In the genomic region with DNA sequence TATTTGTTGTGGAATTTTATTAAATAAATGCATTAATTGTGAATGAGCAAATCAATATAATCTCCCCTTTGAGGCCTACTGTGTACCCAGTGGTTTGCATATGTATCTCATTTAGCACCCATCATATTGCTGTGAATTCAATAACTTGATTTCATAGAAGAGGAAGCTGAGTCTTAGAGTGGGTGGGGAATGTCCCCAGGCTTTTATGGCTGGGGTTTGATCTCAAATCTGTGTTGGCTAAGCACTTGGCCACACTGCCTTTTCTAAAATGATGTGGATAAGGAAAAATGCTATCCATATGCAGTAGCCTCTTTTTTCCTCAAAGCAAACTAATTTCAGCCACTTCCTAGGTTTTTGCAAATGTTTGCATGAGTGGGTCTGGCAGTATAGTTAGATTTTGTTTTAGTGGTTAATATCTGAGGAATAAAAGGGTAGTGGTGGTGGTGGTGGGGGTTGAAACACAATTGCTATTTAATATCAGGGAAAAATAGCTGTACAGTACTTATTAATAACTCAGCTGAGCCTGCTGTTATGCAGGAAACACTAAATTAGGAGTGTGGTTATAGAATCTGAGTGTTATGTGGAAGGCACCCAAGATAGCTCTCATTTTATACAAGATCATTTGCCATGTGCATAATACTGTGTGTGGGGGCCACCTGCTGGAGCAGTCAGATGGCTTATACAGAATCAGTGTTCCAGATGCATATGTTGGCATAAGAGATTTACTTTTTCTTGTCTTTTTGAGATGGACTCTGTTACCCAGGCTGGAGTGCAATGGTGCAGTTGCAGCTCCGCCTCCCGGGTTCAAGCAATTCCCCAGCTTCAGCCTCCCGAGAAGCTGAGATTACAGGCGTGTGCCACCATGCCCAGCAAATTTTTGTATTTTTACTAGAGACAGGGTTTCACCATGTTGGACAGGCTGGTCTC, we compare ENCODE assay signal across 8 cellular contexts.
DNase-seq lines count a peak whose midpoint lies in the region; ATAC-seq and TF ChIP-seq lines count a peak whose summit lies in the region.

No MANE protein-coding gene starts in this region.

- H3K27me3 ChIP-seq in WERI-Rb-1 (ENCODE audit: insufficient read depth, low read depth, severe bottlenecking): no peaks in the 10 kb centered on the region

- no peaks in the 10 kb centered on the region for H3K36me3 ChIP-seq in WERI-Rb-1

- no peak overlapping the region for H3K27ac ChIP-seq in WERI-Rb-1

- DNase-seq in COR-L47 (lab: John Stamatoyannopoulos, UW): peak; percentile 65
- DNase-seq in Kasumi-1 (lab: John Stamatoyannopoulos, UW): peak; percentile 74 to 80
- peak; percentile 57 for DNase-seq in WERI-Rb-1
- peak; percentile 54 for DNase-seq in central memory CD4-positive, alpha-beta T cell
- DNase-seq in lung microvascular endothelial cell (ENCODE audit: low read depth in 2 of 2): peak; percentile 86 to 90
- DNase-seq in stimulated activated CD8-positive, alpha-beta memory T cell treated with anti-CD3 and anti-CD28 coated beads, Interleukin-15, amount 100 ng/mL, for 4 hours (ENCODE audit: low read depth in 2 of 2): peak; percentile 27 to 58
- DNase-seq in NCI-H510A (lab: John Stamatoyannopoulos, UW): no peak

- H3K4me3 ChIP-seq in WERI-Rb-1 (ENCODE audit: low read depth, low read length): no peak overlapping the region

- peak; percentile 55 for ATAC-seq in GM19463 (IDR thresholded peaks at IDR 0.05; ENCODE audit: unreplicated experiment)

- H3K9me3 ChIP-seq in WERI-Rb-1 (ENCODE audit: severe bottlenecking): no peaks in the 10 kb centered on the region

- peak; percentile 56 for TF ChIP-seq CTCF in WERI-Rb-1 (IDR thresholded peaks at IDR 0.05; ENCODE audit: low read depth, low read length)
